9 cellular contexts compared by ENCODE assay signal in genomic region chr13:79407349-79407979, GRCh38. TPM values are rescaled to one million over a fixed set of nuclear protein-coding genes. Genes with fewer than 3 reads are reported as not detected.
DNase-seq lines count a peak whose midpoint lies in the region; ATAC-seq and TF ChIP-seq lines count a peak whose summit lies in the region.
"Had no signal": no experiment of that assay in that cellular context is flagged by ENCODE, and none has a peak within 500 bp of the region (broad histone marks: within the 10 kb centered on the region; RNA-seq: fewer than 3 reads in every experiment).

No MANE protein-coding gene starts in this region.

- H3K4me2 ChIP-seq in HCT116 (ENCODE audit: low read length) (peak overlapping the region; percentile 85), mesendoderm (ENCODE audit: low read length) (no peak overlapping the region)

- TF ChIP-seq CTCF in HCT116 (IDR thresholded peaks at IDR 0.05 in 2 of 3, conservative IDR thresholded peaks at IDR 0.05 in 1 of 3; ENCODE audit: borderline replicate concordance in 1 of 3, insufficient read depth in 1 of 3, low read depth in 2 of 3, low read length in 2 of 3) (no peak), prostate gland (IDR thresholded peaks at IDR 0.05) (no peak)

- no peak overlapping the region for H2BK120ac ChIP-seq in mesendoderm (ENCODE audit: low read depth, low read length)

- peaks cover 0 to 8% (median 3%) of the 10 kb centered on the region in 3 donors for H3K36me3 Mint-ChIP-seq in CD8-positive, alpha-beta memory T cell
- no peaks in the 10 kb centered on the region for H3K36me3 Mint-ChIP-seq in activated CD4-positive, alpha-beta memory T cell treated with anti-CD3 and anti-CD28 coated beads for 36 hours

- no peaks in the 10 kb centered on the region for H3K9me2 ChIP-seq in HCT116 (ENCODE audit: insufficient read depth)

- no peaks in the 10 kb centered on the region for H3K36me3 ChIP-seq in CD8-positive, alpha-beta memory T cell (ENCODE audit: insufficient read depth, low read length)
- H3K36me3 ChIP-seq in HCT116 (ENCODE audit: control insufficient read depth in 1 of 2, insufficient read depth in 2 of 2, low read length in 2 of 2) (no peaks in the 10 kb centered on the region), mesendoderm (ENCODE audit: control insufficient read depth, insufficient read depth, low read length) (no peaks in the 10 kb centered on the region), prostate gland (no peaks in the 10 kb centered on the region)

- no TSS peak for BruUV-seq in HCT116 (replicated peaks; lab: Mats Ljungman, UMichigan)

- TF ChIP-seq POLR2A in HCT116 (IDR thresholded peaks at IDR 0.05; ENCODE audit: borderline replicate concordance, extremely low read depth, insufficient read depth, insufficient read length) (no peak), prostate gland (IDR thresholded peaks at IDR 0.05) (no peak)

- no peak overlapping the region for H4K5ac ChIP-seq in mesendoderm (ENCODE audit: low read length)

- no peak overlapping the region for H3K18ac ChIP-seq in mesendoderm (ENCODE audit: low read length)

- no peak overlapping the region for H3K4ac ChIP-seq in mesendoderm (ENCODE audit: low read depth, low read length)

- TF ChIP-seq RAD21 in HCT116 (IDR thresholded peaks at IDR 0.05; ENCODE audit: low read depth) = no peak

- POLR2A ChIA-PET in CD8-positive, alpha-beta memory T cell (lab: Charles Lee) = no interaction called here
- POLR2A ChIA-PET in HCT116 (lab: Charles Lee) = no interaction called here
- POLR2A ChIA-PET in activated CD4-positive, alpha-beta memory T cell treated with anti-CD3 and anti-CD28 coated beads for 36 hours (lab: Charles Lee) = interaction anchor here (0.5 to 3.0 kb wide), 5 partner anchors 44 to 154 kb away, joined by 3 to 53 read pairs (median 8); partner anchors contain the start of gene NDFIP2

- H3K79me2 ChIP-seq in HCT116 (ENCODE audit: insufficient read depth, low read length) (peaks cover 61% of the 10 kb centered on the region), mesendoderm (ENCODE audit: control insufficient read depth, insufficient read depth, low read length) (peaks cover 34% of the 10 kb centered on the region)

- H3K27me3 Mint-ChIP-seq in CD8-positive, alpha-beta memory T cell = no peaks in the 10 kb centered on the region
- H3K27me3 Mint-ChIP-seq in activated CD4-positive, alpha-beta memory T cell treated with anti-CD3 and anti-CD28 coated beads for 36 hours = no peaks in the 10 kb centered on the region

- no peak overlapping the region for H2AFZ ChIP-seq in HCT116 (ENCODE audit: low read depth, low read length, poor library complexity, severe bottlenecking)

- H3K9ac ChIP-seq in HCT116 (ENCODE audit: low read length) (peak overlapping the region; percentile 96), mesendoderm (ENCODE audit: low read length) (peak overlapping the region; percentile 31)

- H3K56ac ChIP-seq in mesendoderm (ENCODE audit: low read length) = no peak overlapping the region

- no peak overlapping the region for H3K27ac ChIP-seq in CD8-positive, alpha-beta memory T cell (ENCODE audit: low read depth, low read length)
- no peak overlapping the region; the same call in 1 of the 2 replicates for H3K27ac ChIP-seq in HCT116 (ENCODE audit: low read depth, low read length)
- H3K27ac ChIP-seq in mesendoderm (ENCODE audit: low read depth, low read length) = no peak overlapping the region
- H3K27ac ChIP-seq in prostate gland = no peak overlapping the region

- H3K79me1 ChIP-seq in mesendoderm (ENCODE audit: low read length) = no peaks in the 10 kb centered on the region

- no peak overlapping the region for H3K4me3 ChIP-seq in CD8-positive, alpha-beta memory T cell (ENCODE audit: low read length)
- H3K4me3 ChIP-seq in HCT116 (replicated peaks in 1 of 2; ENCODE audit: low read depth in 1 of 2, low read length in 2 of 2) (peak overlapping the region; percentile 77 to 91), mesendoderm (ENCODE audit: low read length) (no peak overlapping the region), prostate gland (no peak overlapping the region)

- no peaks in the 10 kb centered on the region for H3K9me3 Mint-ChIP-seq in CD8-positive, alpha-beta memory T cell
- no peaks in the 10 kb centered on the region for H3K9me3 Mint-ChIP-seq in activated CD4-positive, alpha-beta memory T cell treated with anti-CD3 and anti-CD28 coated beads for 36 hours

- peak overlapping the region in 6 of 8 donors; percentile 97 to 99 (median 98) for H3K27ac Mint-ChIP-seq in CD8-positive, alpha-beta memory T cell
- no peak overlapping the region for H3K27ac Mint-ChIP-seq in activated CD4-positive, alpha-beta memory T cell treated with anti-CD3 and anti-CD28 coated beads for 36 hours

- H3K9me3 ChIP-seq in CD8-positive, alpha-beta memory T cell (ENCODE audit: low read length) = no peaks in the 10 kb centered on the region
- H3K9me3 ChIP-seq in HCT116 (ENCODE audit: control insufficient read depth in 1 of 2, insufficient read depth in 1 of 2, low read depth in 1 of 2, low read length in 2 of 2) = no peaks in the 10 kb centered on the region
- no peaks in the 10 kb centered on the region for H3K9me3 ChIP-seq in prostate gland

- H3K4me1 Mint-ChIP-seq in CD8-positive, alpha-beta memory T cell = peaks cover 15 to 25% (median 18%) of the 10 kb centered on the region in 3 donors
- H3K4me1 Mint-ChIP-seq in activated CD4-positive, alpha-beta memory T cell treated with anti-CD3 and anti-CD28 coated beads for 36 hours (ENCODE audit: low read depth) = peaks cover 25% of the 10 kb centered on the region

- no peak overlapping the region for H2AK5ac ChIP-seq in mesendoderm (ENCODE audit: low read length)

- RAD21 ChIA-PET in HCT116 (lab: Charles Lee; ENCODE audit: low non-redundant PET in 1 of 2, low total read pairs in 2 of 2, uncharacterized antibody in 2 of 2, unreplicated experiment in 2 of 2) = no interaction called here

- 100% methylated on average over 1 of the region's 4 CpGs for WGBS in mesendoderm (ENCODE audit: extremely low coverage, insufficient coverage, low lambda C conversion rate)
- 69% methylated on average over 4 of the region's 4 CpGs for WGBS in prostate gland

- peak overlapping the region in 6 of 7 donors; percentile 7 to 96 (median 74) for H3K4me3 Mint-ChIP-seq in CD8-positive, alpha-beta memory T cell
- H3K4me3 Mint-ChIP-seq in activated CD4-positive, alpha-beta memory T cell treated with anti-CD3 and anti-CD28 coated beads for 36 hours = peak overlapping the region; percentile 88

- H3K23ac ChIP-seq in mesendoderm (ENCODE audit: low read length) = no peak overlapping the region

- no peak overlapping the region for H2BK5ac ChIP-seq in mesendoderm (ENCODE audit: low read length)

- no peak for ATAC-seq in HCT116

- CTCF ChIA-PET in CD8-positive, alpha-beta memory T cell (lab: Charles Lee) = interaction anchor here (2.1 to 7.3 kb wide), 2 partner anchors 15 to 16 kb away, joined by 10 to 45 read pairs; no protein-coding TSS in a partner anchor
- CTCF ChIA-PET in HCT116 (lab: Charles Lee) = interaction anchor here (0.8 kb wide), 1 partner anchor 17 kb away, joined by 3 read pairs; no protein-coding TSS in a partner anchor
- CTCF ChIA-PET in activated CD4-positive, alpha-beta memory T cell treated with anti-CD3 and anti-CD28 coated beads for 36 hours (lab: Charles Lee) = interaction anchor here (1.1 to 3.0 kb wide), 3 partner anchors 16 to 19 kb away, joined by 4 to 18 read pairs (median 13); no protein-coding TSS in a partner anchor

- no peak overlapping the region for H2BK15ac ChIP-seq in mesendoderm (replicated peaks; ENCODE audit: low read depth)

- H4K8ac ChIP-seq in mesendoderm (ENCODE audit: low read depth, low read length) = no peak overlapping the region

- peaks cover 36% of the 10 kb centered on the region for H3K4me1 ChIP-seq in CD8-positive, alpha-beta memory T cell (ENCODE audit: insufficient read depth, low read length)
- H3K4me1 ChIP-seq in HCT116 (ENCODE audit: control insufficient read depth in 1 of 2, insufficient read depth in 2 of 2, low read length in 2 of 2) = peaks cover 7 to 25% of the 10 kb centered on the region in 2 experiments; a peak in 3 of 4 replicates
- peaks cover 8% of the 10 kb centered on the region for H3K4me1 ChIP-seq in mesendoderm (ENCODE audit: control insufficient read depth, low read depth, low read length)
- no peaks in the 10 kb centered on the region for H3K4me1 ChIP-seq in prostate gland (replicated peaks)

- intact Hi-C loops in HCT116 (cut with micrococcal nuclease) = no loop called here
- intact Hi-C loops in activated CD4-positive, alpha-beta memory T cell treated with anti-CD3 and anti-CD28 coated beads for 36 hours (cut with micrococcal nuclease) = loop anchor here (5.0 kb wide), 1 partner anchor 115 kb away; no protein-coding TSS in a partner anchor
- intact Hi-C loops in prostate gland (cut with DNase I) = no loop called here

- no peaks in the 10 kb centered on the region for H3K27me3 ChIP-seq in CD8-positive, alpha-beta memory T cell (ENCODE audit: insufficient read depth, low read length, poor library complexity, severe bottlenecking)
- H3K27me3 ChIP-seq in HCT116 (ENCODE audit: insufficient read depth, low read length) = no peaks in the 10 kb centered on the region
- no peaks in the 10 kb centered on the region for H3K27me3 ChIP-seq in mesendoderm (ENCODE audit: insufficient read depth, low read length, poor library complexity)
- no peaks in the 10 kb centered on the region for H3K27me3 ChIP-seq in prostate gland (replicated peaks; ENCODE audit: insufficient read depth)

- DNase-seq in CD8-positive, alpha-beta memory T cell = no peak
- no peak for DNase-seq in HCT116 (ENCODE audit: low read depth, low spot score)
- no peak for DNase-seq in activated CD4-positive, alpha-beta memory T cell treated with anti-CD3 and anti-CD28 coated beads for 36 hours
- no peak for DNase-seq in mesendoderm
- DNase-seq in NCI-H2081 (lab: John Stamatoyannopoulos, UW) = no peak
- no peak for DNase-seq in NCI-H1092 treated with DMSO at 0.1 percent for 48 hours (lab: John Stamatoyannopoulos, UW)
- DNase-seq in prostate gland (ENCODE audit: low spot score) = no peak
- no peak for DNase-seq in effector CD8-positive, alpha-beta T cell (lab: John Stamatoyannopoulos, UW)
- DNase-seq: activated CD8-positive, alpha-beta memory T cell treated with anti-CD3 and anti-CD28 coated beads, Interleukin-2, amount 50 U/mL, for 4 hours had no signal

- no peaks in the 10 kb centered on the region for H4K20me1 ChIP-seq in HCT116 (ENCODE audit: insufficient read depth)

TF ChIP-seq in HCT116, 20 proteins besides CTCF, POLR2A, EP300 and RAD21 (continues in another document):
- no peak for TF ChIP-seq EZH2phosphoT487 (IDR thresholded peaks at IDR 0.05; ENCODE audit: borderline replicate concordance)
- TF ChIP-seq POLR2AphosphoS5 (IDR thresholded peaks at IDR 0.05; ENCODE audit: low read depth, low read length) = no peak
- no peak for TF ChIP-seq ELF1 (IDR thresholded peaks at IDR 0.05; ENCODE audit: borderline replicate concordance, low read depth)
- TF ChIP-seq FOSL1 (IDR thresholded peaks at IDR 0.05; ENCODE audit: low read depth) = no peak
- TF ChIP-seq JUND (IDR thresholded peaks at IDR 0.05) = no peak

RNA-seq across cellular contexts. Expression of gene RBM26, which starts 1.4 kb away (rescaled TPM):
- total RNA-seq in CD8-positive, alpha-beta memory T cell = 10 to 100 TPM; 59.4 to 61.7 TPM
- polyA plus RNA-seq in CD8-positive, alpha-beta memory T cell = 15.8 TPM
- total RNA-seq in HCT116 (2021; ENCODE audit: unreplicated experiment) (52.5 TPM), prostate gland (10 to 100 TPM; 29.0 to 45.9 TPM)
- 14.2 and 18.7 TPM in 2 replicates for polyA plus RNA-seq in HCT116 (2012)
- total RNA-seq in activated CD4-positive, alpha-beta memory T cell treated with anti-CD3 and anti-CD28 coated beads for 36 hours = 10 to 100 TPM; 54.8 to 57.7 TPM
- 46.4 TPM for polyA plus RNA-seq in mesendoderm (2013, experiment 1 of 2)
- 48.0 TPM for polyA plus RNA-seq in mesendoderm (2013, experiment 2 of 2)

Comparison
In these comparisons a context has a peak if more than half of its experiments do, and no peak if none do; other contexts are left out.
1. H3K4me3 ChIP-seq: peak in HCT116 (2 of 2); none in CD8-positive, alpha-beta memory T cell (single experiment), mesendoderm (single experiment) and prostate gland (0 of 2).